Comparison of ENCODE assay signal across 1 cellular context in the genomic region with DNA sequence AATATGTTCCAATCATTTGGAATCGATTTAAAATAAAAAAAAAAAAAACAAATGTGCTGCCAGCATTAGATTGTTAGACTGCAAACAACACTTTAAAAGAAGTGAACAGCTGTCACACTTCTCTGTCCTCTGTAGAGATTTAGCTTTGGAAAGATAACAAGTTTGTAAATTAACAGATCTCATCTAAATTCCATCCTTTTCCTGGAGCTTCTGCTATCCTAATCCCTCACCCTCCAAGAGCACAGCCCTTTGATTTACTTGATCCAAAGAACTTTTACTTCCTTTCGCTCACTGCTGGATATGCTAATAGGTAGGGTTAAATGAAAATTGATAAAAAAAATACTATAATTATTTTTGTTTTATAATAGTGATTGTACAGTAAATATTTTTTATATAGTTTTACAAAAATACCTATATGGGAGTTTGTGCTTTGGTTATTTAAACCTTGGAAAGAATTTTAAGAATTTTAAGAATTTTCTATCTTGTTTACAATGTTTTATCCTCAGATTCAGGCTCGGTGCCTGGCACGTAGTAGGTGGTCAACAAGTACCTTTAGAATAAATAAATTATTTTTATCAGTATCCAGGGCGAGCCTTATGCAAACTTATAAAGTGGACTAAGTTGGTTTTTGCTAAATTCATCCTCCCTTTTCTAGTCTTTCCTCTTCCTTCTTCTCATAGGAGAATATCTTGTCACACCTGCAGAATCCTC.
TF ChIP-seq lines count a peak whose summit lies in the region.

No MANE protein-coding gene starts in this region.

TF ChIP-seq in GM23338, 12 proteins besides CTCF, POLR2A, EP300 and RAD21 (continued from another document):
- TF ChIP-seq, protein P1, sequence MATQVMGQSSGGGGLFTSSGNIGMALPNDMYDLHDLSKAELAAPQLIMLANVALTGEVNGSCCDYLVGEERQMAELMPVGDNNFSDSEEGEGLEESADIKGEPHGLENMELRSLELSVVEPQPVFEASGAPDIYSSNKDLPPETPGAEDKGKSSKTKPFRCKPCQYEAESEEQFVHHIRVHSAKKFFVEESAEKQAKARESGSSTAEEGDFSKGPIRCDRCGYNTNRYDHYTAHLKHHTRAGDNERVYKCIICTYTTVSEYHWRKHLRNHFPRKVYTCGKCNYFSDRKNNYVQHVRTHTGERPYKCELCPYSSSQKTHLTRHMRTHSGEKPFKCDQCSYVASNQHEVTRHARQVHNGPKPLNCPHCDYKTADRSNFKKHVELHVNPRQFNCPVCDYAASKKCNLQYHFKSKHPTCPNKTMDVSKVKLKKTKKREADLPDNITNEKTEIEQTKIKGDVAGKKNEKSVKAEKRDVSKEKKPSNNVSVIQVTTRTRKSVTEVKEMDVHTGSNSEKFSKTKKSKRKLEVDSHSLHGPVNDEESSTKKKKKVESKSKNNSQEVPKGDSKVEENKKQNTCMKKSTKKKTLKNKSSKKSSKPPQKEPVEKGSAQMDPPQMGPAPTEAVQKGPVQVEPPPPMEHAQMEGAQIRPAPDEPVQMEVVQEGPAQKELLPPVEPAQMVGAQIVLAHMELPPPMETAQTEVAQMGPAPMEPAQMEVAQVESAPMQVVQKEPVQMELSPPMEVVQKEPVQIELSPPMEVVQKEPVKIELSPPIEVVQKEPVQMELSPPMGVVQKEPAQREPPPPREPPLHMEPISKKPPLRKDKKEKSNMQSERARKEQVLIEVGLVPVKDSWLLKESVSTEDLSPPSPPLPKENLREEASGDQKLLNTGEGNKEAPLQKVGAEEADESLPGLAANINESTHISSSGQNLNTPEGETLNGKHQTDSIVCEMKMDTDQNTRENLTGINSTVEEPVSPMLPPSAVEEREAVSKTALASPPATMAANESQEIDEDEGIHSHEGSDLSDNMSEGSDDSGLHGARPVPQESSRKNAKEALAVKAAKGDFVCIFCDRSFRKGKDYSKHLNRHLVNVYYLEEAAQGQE (IDR thresholded peaks at IDR 0.05; ENCODE audit: unreplicated experiment) = no peak
- TF ChIP-seq JUNB (IDR thresholded peaks at IDR 0.05; ENCODE audit: unreplicated experiment) = no peak
- TF ChIP-seq, protein P2, sequence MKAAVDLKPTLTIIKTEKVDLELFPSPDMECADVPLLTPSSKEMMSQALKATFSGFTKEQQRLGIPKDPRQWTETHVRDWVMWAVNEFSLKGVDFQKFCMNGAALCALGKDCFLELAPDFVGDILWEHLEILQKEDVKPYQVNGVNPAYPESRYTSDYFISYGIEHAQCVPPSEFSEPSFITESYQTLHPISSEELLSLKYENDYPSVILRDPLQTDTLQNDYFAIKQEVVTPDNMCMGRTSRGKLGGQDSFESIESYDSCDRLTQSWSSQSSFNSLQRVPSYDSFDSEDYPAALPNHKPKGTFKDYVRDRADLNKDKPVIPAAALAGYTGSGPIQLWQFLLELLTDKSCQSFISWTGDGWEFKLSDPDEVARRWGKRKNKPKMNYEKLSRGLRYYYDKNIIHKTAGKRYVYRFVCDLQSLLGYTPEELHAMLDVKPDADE (IDR thresholded peaks at IDR 0.05) = no peak
- TF ChIP-seq ZNF114 (CRISPR knock-in tag; IDR thresholded peaks at IDR 0.05) = no peak
- TF ChIP-seq CREB1 (CRISPR knock-in tag; IDR thresholded peaks at IDR 0.05; ENCODE audit: low read depth) = no peak
- TF ChIP-seq, protein P3, sequence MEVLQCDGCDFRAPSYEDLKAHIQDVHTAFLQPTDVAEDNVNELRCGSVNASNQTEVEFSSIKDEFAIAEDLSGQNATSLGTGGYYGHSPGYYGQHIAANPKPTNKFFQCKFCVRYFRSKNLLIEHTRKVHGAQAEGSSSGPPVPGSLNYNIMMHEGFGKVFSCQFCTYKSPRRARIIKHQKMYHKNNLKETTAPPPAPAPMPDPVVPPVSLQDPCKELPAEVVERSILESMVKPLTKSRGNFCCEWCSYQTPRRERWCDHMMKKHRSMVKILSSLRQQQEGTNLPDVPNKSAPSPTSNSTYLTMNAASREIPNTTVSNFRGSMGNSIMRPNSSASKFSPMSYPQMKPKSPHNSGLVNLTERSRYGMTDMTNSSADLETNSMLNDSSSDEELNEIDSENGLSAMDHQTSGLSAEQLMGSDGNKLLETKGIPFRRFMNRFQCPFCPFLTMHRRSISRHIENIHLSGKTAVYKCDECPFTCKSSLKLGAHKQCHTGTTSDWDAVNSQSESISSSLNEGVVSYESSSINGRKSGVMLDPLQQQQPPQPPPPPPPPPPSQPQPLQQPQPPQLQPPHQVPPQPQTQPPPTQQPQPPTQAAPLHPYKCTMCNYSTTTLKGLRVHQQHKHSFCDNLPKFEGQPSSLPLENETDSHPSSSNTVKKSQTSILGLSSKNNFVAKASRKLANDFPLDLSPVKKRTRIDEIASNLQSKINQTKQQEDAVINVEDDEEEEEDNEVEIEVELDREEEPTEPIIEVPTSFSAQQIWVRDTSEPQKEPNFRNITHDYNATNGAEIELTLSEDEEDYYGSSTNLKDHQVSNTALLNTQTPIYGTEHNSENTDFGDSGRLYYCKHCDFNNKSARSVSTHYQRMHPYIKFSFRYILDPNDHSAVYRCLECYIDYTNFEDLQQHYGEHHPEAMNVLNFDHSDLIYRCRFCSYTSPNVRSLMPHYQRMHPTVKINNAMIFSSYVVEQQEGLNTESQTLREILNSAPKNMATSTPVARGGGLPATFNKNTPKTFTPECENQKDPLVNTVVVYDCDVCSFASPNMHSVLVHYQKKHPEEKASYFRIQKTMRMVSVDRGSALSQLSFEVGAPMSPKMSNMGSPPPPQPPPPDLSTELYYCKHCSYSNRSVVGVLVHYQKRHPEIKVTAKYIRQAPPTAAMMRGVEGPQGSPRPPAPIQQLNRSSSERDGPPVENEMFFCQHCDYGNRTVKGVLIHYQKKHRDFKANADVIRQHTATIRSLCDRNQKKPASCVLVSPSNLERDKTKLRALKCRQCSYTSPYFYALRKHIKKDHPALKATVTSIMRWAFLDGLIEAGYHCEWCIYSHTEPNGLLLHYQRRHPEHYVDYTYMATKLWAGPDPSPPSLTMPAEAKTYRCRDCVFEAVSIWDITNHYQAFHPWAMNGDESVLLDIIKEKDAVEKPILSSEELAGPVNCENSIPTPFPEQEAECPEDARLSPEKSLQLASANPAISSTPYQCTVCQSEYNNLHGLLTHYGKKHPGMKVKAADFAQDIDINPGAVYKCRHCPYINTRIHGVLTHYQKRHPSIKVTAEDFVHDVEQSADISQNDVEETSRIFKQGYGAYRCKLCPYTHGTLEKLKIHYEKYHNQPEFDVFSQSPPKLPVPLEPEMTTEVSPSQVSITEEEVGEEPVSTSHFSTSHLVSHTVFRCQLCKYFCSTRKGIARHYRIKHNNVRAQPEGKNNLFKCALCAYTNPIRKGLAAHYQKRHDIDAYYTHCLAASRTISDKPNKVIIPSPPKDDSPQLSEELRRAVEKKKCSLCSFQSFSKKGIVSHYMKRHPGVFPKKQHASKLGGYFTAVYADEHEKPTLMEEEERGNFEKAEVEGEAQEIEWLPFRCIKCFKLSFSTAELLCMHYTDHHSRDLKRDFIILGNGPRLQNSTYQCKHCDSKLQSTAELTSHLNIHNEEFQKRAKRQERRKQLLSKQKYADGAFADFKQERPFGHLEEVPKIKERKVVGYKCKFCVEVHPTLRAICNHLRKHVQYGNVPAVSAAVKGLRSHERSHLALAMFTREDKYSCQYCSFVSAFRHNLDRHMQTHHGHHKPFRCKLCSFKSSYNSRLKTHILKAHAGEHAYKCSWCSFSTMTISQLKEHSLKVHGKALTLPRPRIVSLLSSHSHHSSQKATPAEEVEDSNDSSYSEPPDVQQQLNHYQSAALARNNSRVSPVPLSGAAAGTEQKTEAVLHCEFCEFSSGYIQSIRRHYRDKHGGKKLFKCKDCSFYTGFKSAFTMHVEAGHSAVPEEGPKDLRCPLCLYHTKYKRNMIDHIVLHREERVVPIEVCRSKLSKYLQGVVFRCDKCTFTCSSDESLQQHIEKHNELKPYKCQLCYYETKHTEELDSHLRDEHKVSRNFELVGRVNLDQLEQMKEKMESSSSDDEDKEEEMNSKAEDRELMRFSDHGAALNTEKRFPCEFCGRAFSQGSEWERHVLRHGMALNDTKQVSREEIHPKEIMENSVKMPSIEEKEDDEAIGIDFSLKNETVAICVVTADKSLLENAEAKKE (CRISPR knock-in tag; IDR thresholded peaks at IDR 0.05) = no peak
- no peak for TF ChIP-seq EZH2 (IDR thresholded peaks at IDR 0.05; ENCODE audit: low read depth, unreplicated experiment)
- TF ChIP-seq NANOG (IDR thresholded peaks at IDR 0.05; ENCODE audit: borderline replicate concordance) = no peak
- TF ChIP-seq ZNF331 (CRISPR knock-in tag; IDR thresholded peaks at IDR 0.05; ENCODE audit: low read depth) = no peak
